In the genomic region with DNA sequence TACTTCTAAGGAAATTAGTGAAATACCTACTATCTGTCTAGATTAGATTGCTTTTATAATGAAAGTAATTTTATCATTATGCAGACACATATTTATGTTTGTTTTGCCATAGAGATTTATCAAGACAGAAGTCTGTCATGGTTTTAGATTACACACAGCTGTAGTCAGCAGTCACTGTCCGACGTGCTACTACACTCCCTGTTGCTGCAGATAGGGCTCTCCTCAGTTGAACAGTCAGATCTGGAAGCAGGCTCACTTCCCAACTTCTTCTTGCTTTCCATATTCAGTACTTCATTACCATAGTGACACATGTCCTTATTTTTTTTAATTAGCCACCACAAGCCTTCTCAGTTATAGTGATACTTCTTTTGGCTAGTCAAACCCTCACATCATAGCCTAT, we compare ENCODE assay signal across 17 cellular contexts.
"Had no signal": no experiment of that assay in that cellular context is flagged by ENCODE, and none has a peak within 500 bp of the region (broad histone marks: within the 10 kb centered on the region; RNA-seq: fewer than 3 reads in every experiment).

No MANE protein-coding gene starts in this region.

- DNase-seq: activated CD4-positive, alpha-beta T cell treated with anti-CD3 and anti-CD28 coated beads, Interleukin-2, amount 50 U/mL, for 4 hours; activated effector memory CD4-positive, alpha-beta T cell treated with anti-CD3 and anti-CD28 coated beads, Interleukin-2, amount 50 U/mL, for 16 hours; activated naive CD4-positive, alpha-beta T cell treated with anti-CD3 and anti-CD28 coated beads, Interleukin-2, amount 50 U/mL, for 16 hours; activated T-cell treated with anti-CD3 and anti-CD28 coated beads, Interleukin-2, amount 50 U/mL, for 72 hours; aorta; brain microvascular endothelial cell; central memory CD4-positive, alpha-beta T cell; dorsolateral prefrontal cortex; endodermal cell; foreskin fibroblast; hypothalamus; kidney; left lung; stimulated activated CD4-positive, alpha-beta T cell treated with anti-CD3 and anti-CD28 coated beads, Interleukin-2, amount 100 ng/mL, for 24 hours; stimulated activated naive CD8-positive, alpha-beta T cell treated with anti-CD3 and anti-CD28 coated beads, Interleukin-15, Interleukin-2, amounts not matched to agents 100 U/mL and 50 U/mL, for 24 hours; substantia nigra; uterus had no signal
